9 cellular contexts compared by ENCODE assay signal in the genomic region with DNA sequence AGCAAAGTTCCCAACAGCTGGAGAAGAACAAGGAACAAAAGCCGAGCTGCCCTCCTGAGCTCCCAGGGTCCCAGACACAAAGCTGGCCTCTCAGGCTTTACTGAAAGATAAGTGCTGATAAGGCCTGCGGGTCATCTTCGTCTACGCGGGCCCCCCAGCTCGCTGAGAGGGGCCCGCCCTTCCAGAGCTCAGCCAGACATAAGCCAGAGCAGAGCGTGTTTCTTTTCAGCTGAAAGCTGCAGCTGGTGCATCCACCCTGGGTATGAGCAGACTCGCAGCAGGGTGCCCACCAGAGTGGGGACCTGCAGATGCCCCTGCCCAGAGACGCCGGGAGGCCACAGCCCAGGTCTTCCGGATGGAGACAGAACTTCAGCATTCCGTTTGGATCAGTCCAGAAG.
DNase-seq lines count a peak whose midpoint lies in the region; ATAC-seq and TF ChIP-seq lines count a peak whose summit lies in the region.
"Had no signal": no experiment of that assay in that cellular context is flagged by ENCODE, and none has a peak within 500 bp of the region (broad histone marks: within the 10 kb centered on the region; RNA-seq: fewer than 3 reads in every experiment).

No MANE protein-coding gene starts in this region.

- H3K36me3 ChIP-seq in tibial nerve = no peaks in the 10 kb centered on the region

- no peak for ATAC-seq in activated CD4-positive, alpha-beta T cell treated with anti-CD3 and anti-CD28 coated beads for 36 hours
- ATAC-seq in GM19397 (IDR thresholded peaks at IDR 0.05; ENCODE audit: unreplicated experiment) = no peak
- no peak for ATAC-seq in GM19467 (IDR thresholded peaks at IDR 0.05; ENCODE audit: unreplicated experiment)
- no peak for ATAC-seq in HG03196 (IDR thresholded peaks at IDR 0.05; ENCODE audit: unreplicated experiment)

- no peak for TF ChIP-seq POLR2A in tibial nerve (IDR thresholded peaks at IDR 0.05)

- 31 to 57% methylated on average over 11 to 13 of the region's 13 CpGs for WGBS in tibial nerve, 2 donors

- TF ChIP-seq CTCF in tibial nerve (IDR thresholded peaks at IDR 0.05) = no peak

- H3K27me3 Mint-ChIP-seq in activated CD4-positive, alpha-beta T cell treated with anti-CD3 and anti-CD28 coated beads for 36 hours = peaks cover 52% of the 10 kb centered on the region
- peaks cover 52% of the 10 kb centered on the region for H3K27me3 Mint-ChIP-seq in activated CD4-positive, alpha-beta T cell treated with anti-CD3 and anti-CD28 coated beads, Interleukin-2, amount 10 ng/mL, durations not matched to agents 24 days and 14 days
- H3K27me3 Mint-ChIP-seq in dendritic cell treated with granulocyte-macrophage colony-stimulating factor and Interleukin-4, amounts not matched to agents 40 ng/mL and 50 ng/mL, for 4 days = peaks cover 60% of the 10 kb centered on the region

- no peak for TF ChIP-seq EP300 in tibial nerve (IDR thresholded peaks at IDR 0.05)

- H3K27ac ChIP-seq in tibial nerve = peak overlapping the region in 3 of 4 donors; percentile 11 to 82 (median 33)
- H3K27ac ChIP-seq: PC-9 had no signal

- H3K36me3 Mint-ChIP-seq in activated CD4-positive, alpha-beta T cell treated with anti-CD3 and anti-CD28 coated beads for 36 hours (ENCODE audit: low read depth) = no peaks in the 10 kb centered on the region
- H3K36me3 Mint-ChIP-seq in activated CD4-positive, alpha-beta T cell treated with anti-CD3 and anti-CD28 coated beads, Interleukin-2, amount 10 ng/mL, durations not matched to agents 24 days and 14 days (ENCODE audit: low read depth) = no peaks in the 10 kb centered on the region
- no peaks in the 10 kb centered on the region for H3K36me3 Mint-ChIP-seq in dendritic cell treated with granulocyte-macrophage colony-stimulating factor and Interleukin-4, amounts not matched to agents 40 ng/mL and 50 ng/mL, for 4 days (ENCODE audit: low read depth)

- no peak for DNase-seq in activated CD4-positive, alpha-beta T cell treated with anti-CD3 and anti-CD28 coated beads for 36 hours
- no peak for DNase-seq in activated CD4-positive, alpha-beta T cell treated with anti-CD3 and anti-CD28 coated beads, Interleukin-2, amount 10 ng/mL, durations not matched to agents 24 days and 14 days
- DNase-seq in midbrain (lab: John Stamatoyannopoulos, UW) = peak; percentile 15
- DNase-seq in tibial nerve (ENCODE audit: low spot score in 2 of 2) = no peak

- H3K4me3 ChIP-seq in tibial nerve = no peak overlapping the region
- H3K4me3 ChIP-seq: PC-9 had no signal

- peak overlapping the region; percentile 26 for H3K4me3 Mint-ChIP-seq in activated CD4-positive, alpha-beta T cell treated with anti-CD3 and anti-CD28 coated beads for 36 hours
- no peak overlapping the region for H3K4me3 Mint-ChIP-seq in activated CD4-positive, alpha-beta T cell treated with anti-CD3 and anti-CD28 coated beads, Interleukin-2, amount 10 ng/mL, durations not matched to agents 24 days and 14 days
- peak overlapping the region; percentile 71 for H3K4me3 Mint-ChIP-seq in dendritic cell treated with granulocyte-macrophage colony-stimulating factor and Interleukin-4, amounts not matched to agents 40 ng/mL and 50 ng/mL, for 4 days

- no peak overlapping the region for H3K27ac Mint-ChIP-seq in activated CD4-positive, alpha-beta T cell treated with anti-CD3 and anti-CD28 coated beads for 36 hours
- no peak overlapping the region for H3K27ac Mint-ChIP-seq in activated CD4-positive, alpha-beta T cell treated with anti-CD3 and anti-CD28 coated beads, Interleukin-2, amount 10 ng/mL, durations not matched to agents 24 days and 14 days
- peak overlapping the region; percentile 73 for H3K27ac Mint-ChIP-seq in dendritic cell treated with granulocyte-macrophage colony-stimulating factor and Interleukin-4, amounts not matched to agents 40 ng/mL and 50 ng/mL, for 4 days

- POLR2A ChIA-PET in activated CD4-positive, alpha-beta T cell treated with anti-CD3 and anti-CD28 coated beads for 36 hours (lab: Charles Lee) = no interaction called here

- H3K9me3 ChIP-seq in tibial nerve = no peaks in the 10 kb centered on the region

- intact Hi-C loops in activated CD4-positive, alpha-beta T cell treated with anti-CD3 and anti-CD28 coated beads for 36 hours (cut with DNase I, micrococcal nuclease) = loop anchor here (2.0 to 10.0 kb wide), 7 partner anchors 63 to 1535 kb away; a partner anchor contains a TSS
- intact Hi-C loops in activated CD4-positive, alpha-beta T cell treated with anti-CD3 and anti-CD28 coated beads, Interleukin-2, amount 10 ng/mL, durations not matched to agents 24 days and 14 days (cut with micrococcal nuclease) = loop anchor here (5.0 to 10.0 kb wide), 5 partner anchors 203 to 1355 kb away; a partner anchor contains a TSS
- intact Hi-C loops in dendritic cell treated with granulocyte-macrophage colony-stimulating factor and Interleukin-4, amounts not matched to agents 40 ng/mL and 50 ng/mL, for 4 days (cut with micrococcal nuclease) = loop anchor here (5.0 to 10.0 kb wide), 4 partner anchors 155 to 703 kb away; a partner anchor contains a TSS

- peaks cover 0 to 28% (median 9%) of the 10 kb centered on the region in 4 donors for H3K4me1 ChIP-seq in tibial nerve

- CTCF ChIA-PET in activated CD4-positive, alpha-beta T cell treated with anti-CD3 and anti-CD28 coated beads for 36 hours (lab: Charles Lee) = interaction anchor here (0.6 to 2.3 kb wide), 22 partner anchors 8 to 1536 kb away, joined by 3 to 8 read pairs (median 4); no protein-coding TSS in a partner anchor

- peaks cover 0 to 4% of the 10 kb centered on the region in 2 donors for H3K27me3 ChIP-seq in tibial nerve

- H3K9me3 Mint-ChIP-seq in activated CD4-positive, alpha-beta T cell treated with anti-CD3 and anti-CD28 coated beads for 36 hours (ENCODE audit: low read depth) = no peaks in the 10 kb centered on the region
- no peaks in the 10 kb centered on the region for H3K9me3 Mint-ChIP-seq in activated CD4-positive, alpha-beta T cell treated with anti-CD3 and anti-CD28 coated beads, Interleukin-2, amount 10 ng/mL, durations not matched to agents 24 days and 14 days
- H3K9me3 Mint-ChIP-seq in dendritic cell treated with granulocyte-macrophage colony-stimulating factor and Interleukin-4, amounts not matched to agents 40 ng/mL and 50 ng/mL, for 4 days = no peaks in the 10 kb centered on the region

- peaks cover 9% of the 10 kb centered on the region for H3K4me1 Mint-ChIP-seq in activated CD4-positive, alpha-beta T cell treated with anti-CD3 and anti-CD28 coated beads for 36 hours
- H3K4me1 Mint-ChIP-seq in activated CD4-positive, alpha-beta T cell treated with anti-CD3 and anti-CD28 coated beads, Interleukin-2, amount 10 ng/mL, durations not matched to agents 24 days and 14 days = peaks cover 8% of the 10 kb centered on the region
- peaks cover 35% of the 10 kb centered on the region for H3K4me1 Mint-ChIP-seq in dendritic cell treated with granulocyte-macrophage colony-stimulating factor and Interleukin-4, amounts not matched to agents 40 ng/mL and 50 ng/mL, for 4 days (ENCODE audit: low read depth)
